Comparison of ENCODE assay signal across 21 cellular contexts in genomic region chr15:61943992-61944391, GRCh38.
DNase-seq lines count a peak whose midpoint lies in the region; ATAC-seq, FAIRE-seq and TF ChIP-seq lines count a peak whose summit lies in the region.
"Had no signal": no experiment of that assay in that cellular context is flagged by ENCODE, and none has a peak within 500 bp of the region (broad histone marks: within the 10 kb centered on the region; RNA-seq: fewer than 3 reads in every experiment).

No MANE protein-coding gene starts in this region.

- 88% methylated on average over 2 of the region's 2 CpGs for WGBS in A549 (ENCODE audit: missing lambda C conversion rate)

- no peaks in the 10 kb centered on the region; the same call in 2 of the 3 replicates for H3K9me3 ChIP-seq in A549
- H3K9me3 ChIP-seq: Caco-2 had no signal

- no peak for TF ChIP-seq POLR2A in A549 (IDR thresholded peaks at IDR 0.05; ENCODE audit: low read length)

- TF ChIP-seq CTCF in A549 (IDR thresholded peaks at IDR 0.05) (no peak), GM12865 (IDR thresholded peaks at IDR 0.05; ENCODE audit: insufficient read depth, low read depth, low read length, missing control alignments) (no peak)

- H3K4me1 ChIP-seq in A549, result no peaks in the 10 kb centered on the region
- H3K4me1 ChIP-seq: BLaER1, Caco-2 had no signal

- no peak overlapping the region for H3K4me2 ChIP-seq in A549
- H3K4me2 ChIP-seq: BLaER1 had no signal

- no peak for TF ChIP-seq RAD21 in A549 (conservative IDR thresholded peaks at IDR 0.05 in 1 of 2, IDR thresholded peaks at IDR 0.05 in 1 of 2)

- TF ChIP-seq EP300 in A549 (IDR thresholded peaks at IDR 0.05), result no peak

- CTCF ChIA-PET in A549 (lab: Yijun Ruan, JAX), result no interaction called here

- DNase-seq in A549 (ENCODE audit: low read depth in 1 of 2, low spot score in 1 of 2) (no peak), GM12865 (ENCODE audit: low read depth) (peak; percentile 0), NCI-H526 treated with DMSO at 0.1 percent for 48 hours (lab: John Stamatoyannopoulos, UW) (peak; percentile 66)
- DNase-seq in activated CD8-positive, alpha-beta memory T cell treated with anti-CD3 and anti-CD28 coated beads, Interleukin-2, amount 50 U/mL, for 4 hours, result no peak
- DNase-seq: 8988T; Caco-2; CD4-positive, CD25-positive, alpha-beta regulatory T cell; CD8-positive, alpha-beta T cell; DMS153; DND-41; GM23248; H7; HCEC 1CT had no signal

- POLR2A ChIA-PET in A549 (lab: Yijun Ruan, JAX), result no interaction called here

- ATAC-seq in A549 (no peak), HG03354 (IDR thresholded peaks at IDR 0.05; ENCODE audit: poor library complexity, severe bottlenecking, unreplicated experiment) (peak; percentile 64), HG03025 (IDR thresholded peaks at IDR 0.05; ENCODE audit: low FRiP score, unreplicated experiment) (no peak), HG03457 (IDR thresholded peaks at IDR 0.05; ENCODE audit: unreplicated experiment) (no peak)
- ATAC-seq: CD8-positive, alpha-beta T cell; GM12878 had no signal

- peak; percentile 39 for FAIRE-seq in A549 (lab: Jason Lieb, UNC)
- FAIRE-seq: G401.6, GM12878, H1 had no signal

- H3K27ac ChIP-seq in A549, result no peak overlapping the region
- H3K27ac ChIP-seq: BLaER1, C4-2B, GM23248 had no signal

- no peak overlapping the region for H3K4me3 ChIP-seq in A549
- H3K4me3 ChIP-seq in GM12865 (ENCODE audit: low read depth, low read length), result no peak overlapping the region
- H3K4me3 ChIP-seq: BLaER1, GM12878, GM23248 had no signal

TF ChIP-seq in A549, 52 proteins besides CTCF, POLR2A, EP300 and RAD21:
- no peak for TF ChIP-seq MAFK (IDR thresholded peaks at IDR 0.05; ENCODE audit: partially characterized antibody)
- TF ChIP-seq ESRRA (IDR thresholded peaks at IDR 0.05; ENCODE audit: borderline replicate concordance, low read length), result no peak
- TF ChIP-seq MAZ (IDR thresholded peaks at IDR 0.05; ENCODE audit: borderline replicate concordance, low read depth, low read length), result no peak
- no peak for TF ChIP-seq CHD4 (IDR thresholded peaks at IDR 0.05; ENCODE audit: borderline replicate concordance)
- TF ChIP-seq RNF2 (IDR thresholded peaks at IDR 0.05; ENCODE audit: borderline replicate concordance, low read depth), result no peak
- no peak for TF ChIP-seq PBX3 (IDR thresholded peaks at IDR 0.05)
- no peak for TF ChIP-seq FOSB (CRISPR knock-in tag; IDR thresholded peaks at IDR 0.05)
- no peak for TF ChIP-seq CBX8 (IDR thresholded peaks at IDR 0.05)
- no peak for TF ChIP-seq MAX (IDR thresholded peaks at IDR 0.05)
- no peak for TF ChIP-seq HES2 (IDR thresholded peaks at IDR 0.05)

Comparison
In these comparisons a context has a peak if more than half of its experiments do, and no peak if none do; other contexts are left out.
1. DNase-seq: peak in GM12865 (single experiment) and NCI-H526 treated with DMSO at 0.1 percent for 48 hours (single experiment); none in A549 (0 of 2) and activated CD8-positive, alpha-beta memory T cell treated with anti-CD3 and anti-CD28 coated beads, Interleukin-2, amount 50 U/mL, for 4 hours (single experiment).